20 cellular contexts compared by ENCODE assay signal in genomic region chr9:34579819-34580185, GRCh38. TPM values are rescaled to one million over a fixed set of nuclear protein-coding genes. Genes with fewer than 3 reads are reported as not detected.
DNase-seq lines count a peak whose midpoint lies in the region; ATAC-seq and TF ChIP-seq lines count a peak whose summit lies in the region.
"Had no signal": no experiment of that assay in that cellular context is flagged by ENCODE, and none has a peak within 500 bp of the region (broad histone marks: within the 10 kb centered on the region; RNA-seq: fewer than 3 reads in every experiment).

No MANE protein-coding gene starts in this region.

- CTCF ChIA-PET in HEK293 (lab: Yijun Ruan, JAX): interaction anchor here (0.5 to 5.3 kb wide), 9 partner anchors 9 to 302 kb away, joined by 3 to 40 read pairs (median 3); no protein-coding TSS in a partner anchor
- CTCF ChIA-PET in activated CD4-positive, alpha-beta T cell treated with anti-CD3 and anti-CD28 coated beads for 36 hours (lab: Charles Lee): interaction anchor here (0.6 to 1.8 kb wide), 2 partner anchors 12 to 58 kb away, joined by 3 to 5 read pairs; no protein-coding TSS in a partner anchor

- H3K4me3 ChIP-seq in HEK293 (ENCODE audit: low read depth, low read length): no peak overlapping the region
- no peak overlapping the region for H3K4me3 ChIP-seq in ectodermal cell (ENCODE audit: insufficient read depth, low read depth, low read length)
- H3K4me3 ChIP-seq in mesodermal cell (ENCODE audit: extremely low read depth, insufficient read depth, low read length, poor library complexity, severe bottlenecking): no peak overlapping the region
- H3K4me3 ChIP-seq: K562 had no signal

- peaks cover 81% of the 10 kb centered on the region for H3K27me3 Mint-ChIP-seq in progenitor cell of endocrine pancreas
- peaks cover 63% of the 10 kb centered on the region for H3K27me3 Mint-ChIP-seq in activated CD4-positive, alpha-beta T cell treated with anti-CD3 and anti-CD28 coated beads for 36 hours
- peaks cover 32 to 97% (median 66%) of the 10 kb centered on the region in 5 donors for H3K27me3 Mint-ChIP-seq in naive thymus-derived CD8-positive, alpha-beta T cell

- no peaks in the 10 kb centered on the region for H3K36me3 ChIP-seq in HEK293 (ENCODE audit: control insufficient read depth in 2 of 2, insufficient read depth in 1 of 2, low read length in 2 of 2)
- H3K36me3 ChIP-seq in ectodermal cell (ENCODE audit: control insufficient read depth, insufficient read depth, low read length): no peaks in the 10 kb centered on the region
- no peaks in the 10 kb centered on the region for H3K36me3 ChIP-seq in mesodermal cell (ENCODE audit: control insufficient read depth, insufficient read depth, low read length)

- H3K4me3 Mint-ChIP-seq in progenitor cell of endocrine pancreas (ENCODE audit: low read depth): no peak overlapping the region
- no peak overlapping the region for H3K4me3 Mint-ChIP-seq in activated CD4-positive, alpha-beta T cell treated with anti-CD3 and anti-CD28 coated beads for 36 hours
- H3K4me3 Mint-ChIP-seq in naive thymus-derived CD8-positive, alpha-beta T cell: peak overlapping the region in 2 of 10 donors; percentile 1 to 11

- H3K9me3 ChIP-seq in HEK293 (ENCODE audit: control insufficient read depth, insufficient read depth, low read depth, low read length) (no peaks in the 10 kb centered on the region), ectodermal cell (ENCODE audit: control insufficient read depth, low read length) (no peaks in the 10 kb centered on the region), mesodermal cell (ENCODE audit: control insufficient read depth, low read length) (no peaks in the 10 kb centered on the region)

- POLR2A ChIA-PET in HEK293 (lab: Yijun Ruan, JAX): interaction anchor here (0.9 to 1.2 kb wide), 2 partner anchors 57 to 77 kb away, joined by 3 to 4 read pairs; partner anchors contain the start of gene SIGMAR1
- POLR2A ChIA-PET in activated CD4-positive, alpha-beta T cell treated with anti-CD3 and anti-CD28 coated beads for 36 hours (lab: Charles Lee): interaction anchor here (0.6 kb wide), 1 partner anchor 245 kb away, joined by 3 read pairs; no protein-coding TSS in a partner anchor
- POLR2A ChIA-PET in naive thymus-derived CD8-positive, alpha-beta T cell (lab: Charles Lee): interaction anchor here (1.4 kb wide), 1 partner anchor 12 kb away, joined by 3 read pairs; no protein-coding TSS in a partner anchor

- H3K4me1 Mint-ChIP-seq in progenitor cell of endocrine pancreas (ENCODE audit: low read depth): peaks cover 37% of the 10 kb centered on the region
- H3K4me1 Mint-ChIP-seq in activated CD4-positive, alpha-beta T cell treated with anti-CD3 and anti-CD28 coated beads for 36 hours: peaks cover 9% of the 10 kb centered on the region
- H3K4me1 Mint-ChIP-seq in naive thymus-derived CD8-positive, alpha-beta T cell: peaks cover 13 to 21% (median 15%) of the 10 kb centered on the region in 4 donors

- H3K27me3 ChIP-seq in ectodermal cell (ENCODE audit: control insufficient read depth, insufficient read depth, low read length, poor library complexity, severe bottlenecking): no peaks in the 10 kb centered on the region

- no peaks in the 10 kb centered on the region for H3K36me3 Mint-ChIP-seq in progenitor cell of endocrine pancreas (ENCODE audit: insufficient read depth)
- no peaks in the 10 kb centered on the region for H3K36me3 Mint-ChIP-seq in activated CD4-positive, alpha-beta T cell treated with anti-CD3 and anti-CD28 coated beads for 36 hours (ENCODE audit: low read depth)
- H3K36me3 Mint-ChIP-seq in naive thymus-derived CD8-positive, alpha-beta T cell: peaks cover 0 to 2% (median 0%) of the 10 kb centered on the region in 3 donors

- intact Hi-C loops in activated CD4-positive, alpha-beta T cell treated with anti-CD3 and anti-CD28 coated beads for 36 hours (cut with DNase I, micrococcal nuclease): no loop called here

- ATAC-seq in activated CD4-positive, alpha-beta T cell treated with anti-CD3 and anti-CD28 coated beads for 36 hours: no peak
- ATAC-seq in naive thymus-derived CD8-positive, alpha-beta T cell: no peak
- ATAC-seq: K562 had no signal

- WGBS in ectodermal cell, 2 experiments: 31 to 34% methylated on average over 5 of the region's 5 CpGs
- 62 to 66% methylated on average over 5 of the region's 5 CpGs for WGBS in mesodermal cell (ENCODE audit: insufficient coverage in 2 of 2), 2 experiments

- no peaks in the 10 kb centered on the region for H3K9me3 Mint-ChIP-seq in progenitor cell of endocrine pancreas (ENCODE audit: low read depth)
- H3K9me3 Mint-ChIP-seq in activated CD4-positive, alpha-beta T cell treated with anti-CD3 and anti-CD28 coated beads for 36 hours (ENCODE audit: low read depth): no peaks in the 10 kb centered on the region
- H3K9me3 Mint-ChIP-seq in naive thymus-derived CD8-positive, alpha-beta T cell: no peaks in the 10 kb centered on the region

- H3K27ac ChIP-seq in HEK293 (ENCODE audit: extremely low read depth, low read depth, low read length): no peak overlapping the region
- H3K27ac ChIP-seq in ectodermal cell (ENCODE audit: insufficient read depth, low read depth, low read length, poor library complexity, severe bottlenecking): peak overlapping the region; percentile 98
- H3K27ac ChIP-seq in mesodermal cell (ENCODE audit: low read depth, low read length, severe bottlenecking): peak overlapping the region; percentile 84

- H3K4me1 ChIP-seq in HEK293 (ENCODE audit: control insufficient read depth, insufficient read depth, low read length): no peaks in the 10 kb centered on the region
- H3K4me1 ChIP-seq in ectodermal cell (ENCODE audit: control insufficient read depth, insufficient read depth, low read length): peaks cover 87% of the 10 kb centered on the region
- H3K4me1 ChIP-seq in mesodermal cell (ENCODE audit: control insufficient read depth, insufficient read depth, low read length, poor library complexity, severe bottlenecking): peaks cover 47% of the 10 kb centered on the region

- DNase-seq in progenitor cell of endocrine pancreas (ENCODE audit: low spot score, unreplicated experiment) (no peak), HT-29 (ENCODE audit: low spot score) (no peak), iPS-NIHi11 (ENCODE audit: low spot score) (no peak)
- DNase-seq in activated CD4-positive, alpha-beta T cell treated with anti-CD3 and anti-CD28 coated beads for 36 hours: no peak
- DNase-seq in naive thymus-derived CD8-positive, alpha-beta T cell: no peak
- DNase-seq: AML-193, DMS 273 treated with DMSO at 0.1 percent for 48 hours, GF-D8, NCI-H2029, NCI-H2171, NCI-H446 treated with DMSO at 0.1 percent for 48 hours, NCI-H748 treated with DMSO at 0.1 percent for 48 hours, OCI-M1 had no signal

- TF ChIP-seq CTCF in HEK293 (tag by site-specific recombination; IDR thresholded peaks at IDR 0.05) (no peak), progenitor cell of endocrine pancreas (IDR thresholded peaks at IDR 0.05; ENCODE audit: unreplicated experiment) (no peak)

- H3K27ac Mint-ChIP-seq in progenitor cell of endocrine pancreas: peak overlapping the region; percentile 65
- no peak overlapping the region for H3K27ac Mint-ChIP-seq in activated CD4-positive, alpha-beta T cell treated with anti-CD3 and anti-CD28 coated beads for 36 hours
- peak overlapping the region in 1 of 10 donors; percentile 2 for H3K27ac Mint-ChIP-seq in naive thymus-derived CD8-positive, alpha-beta T cell
- H3K27ac Mint-ChIP-seq: CD14-positive monocyte had no signal

RNA-seq across cellular contexts. Expression of gene CNTFR, which starts 9.7 kb away (rescaled TPM):
- 143 TPM for polyA plus RNA-seq in ectodermal cell (2013, experiment 1 of 4)
- polyA plus RNA-seq in ectodermal cell (2013, experiment 2 of 4): 140 TPM
- 135 TPM for polyA plus RNA-seq in ectodermal cell (2013, experiment 3 of 4)
- polyA plus RNA-seq in ectodermal cell (2013, experiment 4 of 4): 159 TPM
- 55.1 TPM for polyA plus RNA-seq in mesodermal cell (2013, experiment 1 of 2)
- 40.6 TPM for polyA plus RNA-seq in mesodermal cell (2013, experiment 2 of 2)
- total RNA-seq in progenitor cell of endocrine pancreas: 2.3 and 2.7 TPM in 2 replicates
- total RNA-seq in activated CD4-positive, alpha-beta T cell treated with anti-CD3 and anti-CD28 coated beads for 36 hours: not detected
- not detected in 2 replicates for total RNA-seq in HT-29 (2014; rRNA removed; shearing (Covaris generic))
- not detected for total RNA-seq in naive thymus-derived CD8-positive, alpha-beta T cell
- polyA plus RNA-seq in naive thymus-derived CD8-positive, alpha-beta T cell: not detected
- total RNA-seq: Daoy, K562, RPMI7951 had no signal
- polyA plus RNA-seq: CD14-positive monocyte, K562 had no signal

RNA-seq across cellular contexts. Expression of gene RPP25L, which starts 32.1 kb away (rescaled TPM):
- polyA plus RNA-seq in ectodermal cell (2013, experiment 1 of 4): 29.3 TPM
- 25.9 TPM for polyA plus RNA-seq in ectodermal cell (2013, experiment 2 of 4)
- polyA plus RNA-seq in ectodermal cell (2013, experiment 3 of 4): 33.0 TPM
- polyA plus RNA-seq in ectodermal cell (2013, experiment 4 of 4): 37.8 TPM
- 21.7 TPM for polyA plus RNA-seq in mesodermal cell (2013, experiment 1 of 2)
- polyA plus RNA-seq in mesodermal cell (2013, experiment 2 of 2): 21.0 TPM
- total RNA-seq in progenitor cell of endocrine pancreas: 29.3 and 30.5 TPM in 2 replicates
- total RNA-seq in activated CD4-positive, alpha-beta T cell treated with anti-CD3 and anti-CD28 coated beads for 36 hours: 10 to 100 TPM; 29.3 to 35.2 TPM
- 48.7 and 67.6 TPM in 2 replicates for total RNA-seq in HT-29 (2014; rRNA removed; shearing (Covaris generic))
- 10 to 100 TPM; 20.5 to 22.2 TPM for total RNA-seq in naive thymus-derived CD8-positive, alpha-beta T cell
- polyA plus RNA-seq in naive thymus-derived CD8-positive, alpha-beta T cell: 10 to 100 TPM; 28.7 to 51.7 (median 45.1) TPM

RNA-seq across cellular contexts. Expression of gene DCTN3, which starts 40.5 kb away (rescaled TPM):
- polyA plus RNA-seq in ectodermal cell (2013, experiment 1 of 4): 90.1 TPM
- polyA plus RNA-seq in ectodermal cell (2013, experiment 2 of 4): 83.7 TPM
- polyA plus RNA-seq in ectodermal cell (2013, experiment 3 of 4): 92.9 TPM
- polyA plus RNA-seq in ectodermal cell (2013, experiment 4 of 4): 107 TPM
- polyA plus RNA-seq in mesodermal cell (2013, experiment 1 of 2): 91.2 TPM
- 92.4 TPM for polyA plus RNA-seq in mesodermal cell (2013, experiment 2 of 2)
- total RNA-seq in progenitor cell of endocrine pancreas: 101 and 102 TPM in 2 replicates
- total RNA-seq in activated CD4-positive, alpha-beta T cell treated with anti-CD3 and anti-CD28 coated beads for 36 hours: 10 to 100 TPM; 65.9 to 68.4 TPM
- 72.7 and 98.1 TPM in 2 replicates for total RNA-seq in HT-29 (2014; rRNA removed; shearing (Covaris generic))
- 10 to 100 TPM; 60.0 to 69.6 TPM for total RNA-seq in naive thymus-derived CD8-positive, alpha-beta T cell
- polyA plus RNA-seq in naive thymus-derived CD8-positive, alpha-beta T cell: 100 to 1,000 TPM; 117 to 140 (median 124) TPM

RNA-seq across cellular contexts. Expression of gene ARID3C, which starts 49.1 kb away (rescaled TPM):
- polyA plus RNA-seq in ectodermal cell (2013, experiment 1 of 4): 0.48 TPM
- 0.53 TPM for polyA plus RNA-seq in ectodermal cell (2013, experiment 2 of 4)
- 0.96 TPM for polyA plus RNA-seq in ectodermal cell (2013, experiment 3 of 4)
- 0.53 TPM for polyA plus RNA-seq in ectodermal cell (2013, experiment 4 of 4)
- polyA plus RNA-seq in mesodermal cell (2013, experiment 1 of 2): not detected
- polyA plus RNA-seq in mesodermal cell (2013, experiment 2 of 2): not detected
- 8.5 and 12.0 TPM in 2 replicates for total RNA-seq in progenitor cell of endocrine pancreas
- total RNA-seq in activated CD4-positive, alpha-beta T cell treated with anti-CD3 and anti-CD28 coated beads for 36 hours: under 1 TPM; 0.66 to 0.76 TPM
- total RNA-seq in HT-29 (2014; rRNA removed; shearing (Covaris generic)): not detected in 2 replicates
- total RNA-seq in naive thymus-derived CD8-positive, alpha-beta T cell: under 1 TPM in 1 of 2 experiments, not detected in 1; 0.27 TPM
- polyA plus RNA-seq in naive thymus-derived CD8-positive, alpha-beta T cell: not detected
- total RNA-seq: Daoy, K562, RPMI7951 had no signal
- polyA plus RNA-seq: CD14-positive monocyte, K562 had no signal

RNA-seq across cellular contexts. Expression of gene ENHO, which starts 57.0 kb away (rescaled TPM):
- polyA plus RNA-seq in ectodermal cell (2013, experiment 1 of 4): 20.0 TPM
- polyA plus RNA-seq in ectodermal cell (2013, experiment 2 of 4): 17.2 TPM
- polyA plus RNA-seq in ectodermal cell (2013, experiment 3 of 4): 18.7 TPM
- polyA plus RNA-seq in ectodermal cell (2013, experiment 4 of 4): 20.1 TPM
- 2.7 TPM for polyA plus RNA-seq in mesodermal cell (2013, experiment 1 of 2)
- 2.1 TPM for polyA plus RNA-seq in mesodermal cell (2013, experiment 2 of 2)
- 4.0 and 4.5 TPM in 2 replicates for total RNA-seq in progenitor cell of endocrine pancreas
- total RNA-seq in activated CD4-positive, alpha-beta T cell treated with anti-CD3 and anti-CD28 coated beads for 36 hours: not detected
- 0.94 and 1.4 TPM in 2 replicates for total RNA-seq in HT-29 (2014; rRNA removed; shearing (Covaris generic))
- under 1 TPM in 1 of 2 experiments, not detected in 1; 0.36 TPM for total RNA-seq in naive thymus-derived CD8-positive, alpha-beta T cell
- under 1 TPM; 0.19 to 0.24 (median 0.21) TPM for polyA plus RNA-seq in naive thymus-derived CD8-positive, alpha-beta T cell
- polyA plus RNA-seq: K562 had no signal
